ENCODE assay signal across 8 cellular contexts in genomic region chr7:141158562-141158961, GRCh38.
DNase-seq lines count a peak whose midpoint lies in the region; ATAC-seq and TF ChIP-seq lines count a peak whose summit lies in the region.

No MANE protein-coding gene starts in this region.

- intact Hi-C loops in Panc1 (cut with micrococcal nuclease; ENCODE audit: unreplicated experiment), result no loop called here

- H3K4me3 ChIP-seq in AG04450 (ENCODE audit: low read depth, low read length) (no peak overlapping the region), Panc1 (ENCODE audit: low read depth in 2 of 2, low read length in 2 of 2) (no peak overlapping the region)

- BruUV-seq in Panc1 (replicated peaks; lab: Mats Ljungman, UMichigan), result no TSS peak

- TF ChIP-seq CTCF in AG04450 (IDR thresholded peaks at IDR 0.05; ENCODE audit: low read depth, low read length) (no peak), Panc1 (IDR thresholded peaks at IDR 0.05) (no peak)

- CTCF ChIA-PET in AG04450 (lab: Charles Lee) (interaction anchor here (0.6 to 1.5 kb wide), 2 partner anchors 173 to 484 kb away, joined by 3 to 4 read pairs; no protein-coding TSS in a partner anchor), Panc1 (lab: Charles Lee) (no interaction called here)

- H3K27me3 ChIP-seq in AG04450 (ENCODE audit: control insufficient read depth, insufficient read depth, low read length), result no peaks in the 10 kb centered on the region
- no peaks in the 10 kb centered on the region for H3K27me3 ChIP-seq in Panc1 (ENCODE audit: control insufficient read depth, insufficient read depth, low read length)

- DNase-seq in AG04450 (ENCODE audit: low read depth, low spot score) (peak; percentile 66), Panc1 (ENCODE audit: low read depth, low spot score) (peak; percentile 50), glomerular visceral epithelial cell (ENCODE audit: extremely low spot score) (peak; percentile 97), NCI-H146 treated with DMSO at 0.1 percent for 48 hours (lab: John Stamatoyannopoulos, UW; ENCODE audit: unreplicated experiment) (no peak), HuH-7 (ENCODE audit: low spot score) (no peak)
- no peak for DNase-seq in activated CD4-positive, alpha-beta T cell treated with anti-CD3 and anti-CD28 coated beads for 1 hour
- DNase-seq in stimulated activated naive CD4-positive, alpha-beta T cell (lab: John Stamatoyannopoulos, UW), result no peak

- H3K27ac ChIP-seq in AG04450 (ENCODE audit: low read depth, low read length) (peak overlapping the region; percentile 11), Panc1 (ENCODE audit: low read length) (no peak overlapping the region)

- H3K36me3 ChIP-seq in Panc1 (ENCODE audit: control insufficient read depth, insufficient read depth, low read length), result no peaks in the 10 kb centered on the region

- ATAC-seq in GM21529 (IDR thresholded peaks at IDR 0.05; ENCODE audit: unreplicated experiment) (peak; percentile 90), Panc1 (peak; percentile 74)

- POLR2A ChIA-PET in AG04450 (lab: Yijun Ruan, JAX) (no interaction called here), Panc1 (lab: Charles Lee) (no interaction called here)

- in situ Hi-C loops in Panc1 (cut with HindIII; ENCODE audit: low pct_unique_long_range_greater_than_20kb, low sequenced_read_pairs), result no loop called here

- H3K9me3 ChIP-seq in AG04450 (ENCODE audit: control insufficient read depth, insufficient read depth, low read length) (peaks cover 25% of the 10 kb centered on the region), Panc1 (ENCODE audit: control insufficient read depth, insufficient read depth, low read depth, low read length) (no peaks in the 10 kb centered on the region)

- H3K4me1 ChIP-seq in Panc1 (ENCODE audit: control insufficient read depth, insufficient read depth, low read length), result no peaks in the 10 kb centered on the region

Comparison
In these comparisons a context has a peak if more than half of its experiments do, and no peak if none do; other contexts are left out.
1. DNase-seq: peak in AG04450 (single experiment), Panc1 (single experiment) and glomerular visceral epithelial cell (single experiment); none in NCI-H146 treated with DMSO at 0.1 percent for 48 hours (single experiment), activated CD4-positive, alpha-beta T cell treated with anti-CD3 and anti-CD28 coated beads for 1 hour (single experiment), HuH-7 (single experiment) and stimulated activated naive CD4-positive, alpha-beta T cell (0 of 6).